In the genomic region with DNA sequence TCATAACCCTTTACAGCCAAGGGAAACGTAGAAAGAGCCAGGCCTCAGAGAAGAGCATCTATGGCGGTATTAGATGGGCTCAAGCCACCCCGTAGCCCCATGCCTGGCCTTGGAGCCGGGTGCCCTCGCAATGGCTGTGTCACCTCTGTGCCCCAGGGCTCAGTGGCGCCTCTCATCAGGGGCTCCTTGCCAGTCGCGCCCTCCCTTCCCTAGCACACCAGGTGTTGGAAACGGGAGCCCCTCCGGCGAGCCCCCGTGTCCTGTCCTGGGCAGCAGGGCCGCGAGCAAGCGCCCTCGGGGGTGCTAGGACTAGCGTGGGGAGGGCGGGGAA, we compare ENCODE assay signal across 8 cellular contexts. TPM values are rescaled to one million over a fixed set of nuclear protein-coding genes. Genes with fewer than 3 reads are reported as not detected.
DNase-seq lines count a peak whose midpoint lies in the region; ATAC-seq, FAIRE-seq and TF ChIP-seq lines count a peak whose summit lies in the region.

No MANE protein-coding gene starts in this region.

- TF ChIP-seq CTCF in AG04449 (IDR thresholded peaks at IDR 0.05; ENCODE audit: insufficient read depth, low read length, missing control alignments) (no peak), brain (conservative IDR thresholded peaks at IDR 0.05) (no peak), lung (IDR thresholded peaks at IDR 0.05; ENCODE audit: control extremely low read depth, extremely low read depth) (no peak), upper lobe of left lung (IDR thresholded peaks at IDR 0.05) (no peak)

- H3K9me3 ChIP-seq in lung (ENCODE audit: control insufficient read depth in 2 of 2, insufficient read depth in 1 of 2, low read length in 1 of 2) (peaks cover 0 to 57% of the 10 kb centered on the region in 2 donors), upper lobe of left lung (peaks cover 20 to 65% (median 42%) of the 10 kb centered on the region in 4 donors)

- no peak for TF ChIP-seq EP300 in upper lobe of left lung (IDR thresholded peaks at IDR 0.05)

- peak overlapping the region in 2 of 5 experiments; percentile 16 to 87 for H3K27ac Mint-ChIP-seq in brain

- CTCF ChIA-PET in AG04449 (lab: Yijun Ruan, JAX), result no interaction called here

- H3K9me3 Mint-ChIP-seq in brain, result peaks cover 28 to 60% (median 52%) of the 10 kb centered on the region in 5 experiments

- H3K4me1 ChIP-seq in lung (ENCODE audit: control insufficient read depth in 2 of 2, insufficient read depth in 2 of 2, low read length in 2 of 2) (peaks cover 5 to 7% of the 10 kb centered on the region in 2 donors), upper lobe of left lung (peaks cover 6 to 16% (median 7%) of the 10 kb centered on the region in 4 donors)

- DNase-seq in AG04449 (ENCODE audit: low read depth, low spot score), result no peak
- DNase-seq in lung (ENCODE audit: low spot score), result no peak
- no peak for DNase-seq in upper lobe of left lung
- no peak for DNase-seq in RCC 7860 (ENCODE audit: low spot score)

- H3K4me1 Mint-ChIP-seq in brain, result peaks cover 21% of the 10 kb centered on the region

- H3K27me3 ChIP-seq in lung (ENCODE audit: control insufficient read depth, insufficient read depth), result no peaks in the 10 kb centered on the region
- no peaks in the 10 kb centered on the region for H3K27me3 ChIP-seq in upper lobe of left lung

- H3K27ac ChIP-seq in lung (ENCODE audit: low read depth in 1 of 2, low read length in 1 of 2), result peak overlapping the region; percentile 78 to 83
- peak overlapping the region; percentile 77 to 87 (median 84) for H3K27ac ChIP-seq in upper lobe of left lung

- 0 to 2% methylated on average over 18 of the region's 18 CpGs for WGBS in lung, 2 donors
- WGBS in upper lobe of left lung, 2 donors, result 0% methylated on average over 8 of the region's 18 CpGs; no CpG with 5 or more reads in 1 of the 2 donors

- no peak for TF ChIP-seq POLR2A in upper lobe of left lung (IDR thresholded peaks at IDR 0.05)

- H3K27me3 Mint-ChIP-seq in brain, result no peaks in the 10 kb centered on the region

- peaks cover 54% of the 10 kb centered on the region for H3K36me3 Mint-ChIP-seq in brain

- no peak for FAIRE-seq in RCC 7860 (lab: Jason Lieb, UNC)

- H3K4me3 ChIP-seq in AG04449 (ENCODE audit: low read depth, low read length) (peak overlapping the region; percentile 81), lung (peak overlapping the region; percentile 90), upper lobe of left lung (peak overlapping the region; percentile 71 to 93 (median 80))

- H3K36me3 ChIP-seq in lung (ENCODE audit: control insufficient read depth in 2 of 2, insufficient read depth in 2 of 2, low read length in 2 of 2), result peaks cover 14 to 17% of the 10 kb centered on the region in 2 donors
- H3K36me3 ChIP-seq in upper lobe of left lung, result peaks cover 4 to 22% (median 17%) of the 10 kb centered on the region in 4 donors

- POLR2A ChIA-PET in AG04449 (lab: Yijun Ruan, JAX), result no interaction called here

- ATAC-seq in HG02623 (IDR thresholded peaks at IDR 0.05; ENCODE audit: unreplicated experiment), result peak; percentile 11
- no peak for ATAC-seq in lung (ENCODE audit: insufficient read depth, low FRiP score)
- ATAC-seq in upper lobe of left lung (ENCODE audit: low FRiP score in 2 of 2), result no peak
- ATAC-seq in GM19397 (IDR thresholded peaks at IDR 0.05; ENCODE audit: unreplicated experiment), result no peak
- ATAC-seq in GM21786 (IDR thresholded peaks at IDR 0.05; ENCODE audit: unreplicated experiment), result no peak

- peak overlapping the region; percentile 97 to 100 (median 98) for H3K4me3 Mint-ChIP-seq in brain

RNA-seq across cellular contexts. Expression of gene ZNF256, which starts 0.5 kb away (rescaled TPM):
- polyA plus RNA-seq in brain (ENCODE audit: insufficient read depth, low read depth, low replicate concordance) (2.6 TPM), lung (1 to 10 TPM; 2.5 to 2.7 TPM)
- total RNA-seq in lung (1 to 10 TPM; 4.9 to 8.1 TPM), upper lobe of left lung (1 to 10 TPM; 1.1 to 4.9 (median 3.4) TPM)

RNA-seq across cellular contexts. Expression of gene ZNF418, which starts 11.9 kb away (rescaled TPM):
- 1.5 TPM for polyA plus RNA-seq in brain (ENCODE audit: insufficient read depth, low read depth, low replicate concordance)
- 10 to 100 TPM in 1 of 2 donors, 1 to 10 TPM in 1; 7.0 to 20.8 TPM for total RNA-seq in lung
- polyA plus RNA-seq in lung, result 1 to 10 TPM; 1.9 to 2.5 TPM
- 10 to 100 TPM in 2 of 6 donors, 1 to 10 TPM in 4; 3.3 to 18.0 (median 5.7) TPM for total RNA-seq in upper lobe of left lung

RNA-seq across cellular contexts. Expression of gene C19orf18, which starts 27.3 kb away (rescaled TPM):
- polyA plus RNA-seq in brain (ENCODE audit: insufficient read depth, low read depth, low replicate concordance) (0.53 TPM), lung (1 to 10 TPM in 1 of 2 donors, under 1 TPM in 1; 0.24 to 2.0 TPM)
- total RNA-seq in lung (1 to 10 TPM; 1.2 to 1.3 TPM), upper lobe of left lung (1 to 10 TPM in 3 of 6 donors, under 1 TPM in 2, not detected in 1; 0.46 to 7.7 (median 1.2) TPM)

RNA-seq across cellular contexts. Expression of gene ZNF417, which starts 30.7 kb away (rescaled TPM):
- polyA plus RNA-seq in brain (ENCODE audit: insufficient read depth, low read depth, low replicate concordance) (5.7 TPM), lung (1 to 10 TPM; 3.3 to 3.9 TPM)
- total RNA-seq in lung (10 to 100 TPM; 16.6 to 39.0 TPM), upper lobe of left lung (10 to 100 TPM in 5 of 6 donors, 1 to 10 TPM in 1; 7.3 to 24.1 (median 14.4) TPM)

RNA-seq across cellular contexts. Expression of gene ZNF606, which starts 55.6 kb away (rescaled TPM):
- polyA plus RNA-seq in brain (ENCODE audit: insufficient read depth, low read depth, low replicate concordance) (4.8 TPM), lung (1 to 10 TPM; 6.0 to 6.5 TPM)
- total RNA-seq in lung (10 to 100 TPM; 16.9 to 37.9 TPM), upper lobe of left lung (10 to 100 TPM in 5 of 6 donors, 1 to 10 TPM in 1; 9.6 to 40.9 (median 15.4) TPM)
